34 cellular contexts compared by ENCODE assay signal in the genomic region with DNA sequence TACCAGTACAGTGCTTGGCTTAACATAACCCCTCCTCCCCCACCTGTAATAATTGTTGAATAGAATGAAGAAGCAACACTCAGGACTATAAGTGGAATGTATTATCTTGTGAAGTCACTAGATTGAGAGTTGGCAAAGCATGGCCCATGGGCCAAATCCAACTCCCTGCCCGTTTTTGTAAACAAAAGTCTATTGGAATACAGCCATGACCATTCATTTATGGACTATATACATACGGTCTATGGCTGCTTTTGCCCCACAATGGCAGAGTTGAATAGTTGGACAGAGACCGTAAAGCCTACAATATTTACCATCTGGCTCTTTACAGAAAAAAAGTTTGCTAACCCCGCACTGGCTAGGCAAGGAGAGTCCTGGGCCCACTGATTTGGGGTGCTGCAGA. TPM values are rescaled to one million over a fixed set of nuclear protein-coding genes. Genes with fewer than 3 reads are reported as not detected.
"Had no signal": no experiment of that assay in that cellular context is flagged by ENCODE, and none has a peak within 500 bp of the region (broad histone marks: within the 10 kb centered on the region; RNA-seq: fewer than 3 reads in every experiment).

No MANE protein-coding gene starts in this region.

- H3K4me1 ChIP-seq: foreskin keratinocyte, gastrocnemius medialis, heart right ventricle had no signal

- H3K27ac ChIP-seq: adrenal gland, body of pancreas, foreskin keratinocyte, gastrocnemius medialis, heart right ventricle had no signal

- H3K9me3 ChIP-seq: adrenal gland, body of pancreas, gastrocnemius medialis, heart right ventricle had no signal

- H3K4me3 ChIP-seq: adrenal gland, body of pancreas, gastrocnemius medialis, heart right ventricle had no signal

- ATAC-seq: activated CD4-positive, alpha-beta T cell treated with anti-CD3 and anti-CD28 coated beads for 36 hours; activated CD8-positive, alpha-beta memory T cell treated with anti-CD3 and anti-CD28 coated beads, Interleukin-2, amount 10 ng/mL, durations not matched to agents 7 days and 5 days; activated CD8-positive, alpha-beta T cell treated with anti-CD3 and anti-CD28 coated beads, Interleukin-2, amount 10 ng/mL, durations not matched to agents 7 days and 5 days; activated naive CD8-positive, alpha-beta T cell treated with anti-CD3 and anti-CD28 coated beads, Interleukin-2, amount 50 U/mL, for 24 hours; body of pancreas; esophagus mucosa; foreskin keratinocyte; gastrocnemius medialis; heart right ventricle had no signal

- H3K27me3 ChIP-seq: adrenal gland, body of pancreas, foreskin keratinocyte, gastrocnemius medialis, heart right ventricle had no signal

- H3K36me3 ChIP-seq: adrenal gland, gastrocnemius medialis had no signal

- DNase-seq: activated CD4-positive, alpha-beta memory T cell treated with anti-CD3 and anti-CD28 coated beads for 36 hours; activated CD4-positive, alpha-beta T cell treated with anti-CD3 and anti-CD28 coated beads for 36 hours; activated CD4-positive, alpha-beta T cell treated with anti-CD3 and anti-CD28 coated beads, Interleukin-2, amount 10 ng/mL, durations not matched to agents 24 days and 14 days; activated CD4-positive, CD25-positive, alpha-beta regulatory T cell; activated CD4-positive, CD25-positive, alpha-beta regulatory T cell treated with anti-CD3 and anti-CD28 coated beads, Interleukin-2, amount 50 U/mL, for 72 hours; activated CD8-positive, alpha-beta memory T cell treated with anti-CD3 and anti-CD28 coated beads, Interleukin-2, amount 10 ng/mL, durations not matched to agents 7 days and 5 days; activated CD8-positive, alpha-beta memory T cell treated with anti-CD3 and anti-CD28 coated beads, Interleukin-2, amount 50 U/mL, for 4 hours; activated CD8-positive, alpha-beta T cell treated with anti-CD3 and anti-CD28 coated beads, Interleukin-2, amount 10 ng/mL, durations not matched to agents 7 days and 5 days; activated effector memory CD4-positive, alpha-beta T cell treated with anti-CD3 and anti-CD28 coated beads, Interleukin-2, amount 50 U/mL, for 16 hours; activated naive CD4-positive, alpha-beta T cell treated with anti-CD3 and anti-CD28 coated beads for 36 hours; activated naive CD8-positive, alpha-beta T cell treated with anti-CD3 and anti-CD28 coated beads for 36 hours; activated naive CD8-positive, alpha-beta T cell treated with anti-CD3 and anti-CD28 coated beads, Interleukin-2, amount 50 U/mL, for 24 hours; activated T-cell treated with anti-CD3 and anti-CD28 coated beads, Interleukin-2, amount 50 U/mL, for 1 hour; activated T-cell treated with anti-CD3 and anti-CD28 coated beads, Interleukin-2, amount 50 U/mL, for 48 hours; adrenal gland; amygdala; aorta; body of pancreas; caudate nucleus; effector memory CD4-positive, alpha-beta T cell; endodermal cell; foreskin keratinocyte; gastrocnemius medialis; glutamatergic neuron; heart right ventricle; T-helper 2 cell had no signal

RNA-seq across cellular contexts. Expression of a gene that starts 55.1 kb away (rescaled TPM):
- total RNA-seq: activated CD4-positive, alpha-beta memory T cell treated with anti-CD3 and anti-CD28 coated beads for 36 hours; activated CD4-positive, alpha-beta T cell treated with anti-CD3 and anti-CD28 coated beads for 36 hours; activated CD4-positive, alpha-beta T cell treated with anti-CD3 and anti-CD28 coated beads, Interleukin-2, amount 10 ng/mL, durations not matched to agents 24 days and 14 days; activated CD8-positive, alpha-beta memory T cell treated with anti-CD3 and anti-CD28 coated beads for 36 hours; activated CD8-positive, alpha-beta memory T cell treated with anti-CD3 and anti-CD28 coated beads, Interleukin-2, amount 10 ng/mL, durations not matched to agents 7 days and 5 days; activated CD8-positive, alpha-beta T cell treated with anti-CD3 and anti-CD28 coated beads, Interleukin-2, amount 10 ng/mL, durations not matched to agents 7 days and 5 days; activated naive CD4-positive, alpha-beta T cell treated with anti-CD3 and anti-CD28 coated beads for 36 hours; activated naive CD8-positive, alpha-beta T cell treated with anti-CD3 and anti-CD28 coated beads for 36 hours; activated T-helper 1 cell treated with anti-CD3 and anti-CD28 coated beads, Interleukin-12 subunit alpha, Interleukin-12 subunit beta, Interleukin-2, Interleukin-4 antibody, amounts not matched to agents 30 ng/mL and 10 ng/mL and 1 ng/mL, durations not matched to agents 14 hours and 24 hours and 36 hours; activated T-helper 2 cell treated with anti-CD3 and anti-CD28 coated beads, Interferon-gamma antibody, Interleukin-2, Interleukin-4, amounts not matched to agents 10 μg/mL and 5 μg/mL and 100 μg/mL, durations not matched to agents 14 hours and 24 hours and 36 hours; adrenal gland; aorta; body of pancreas; chondrocyte; dermis microvascular lymphatic vessel endothelial cell; endodermal cell; epithelial cell of proximal tubule; esophagus mucosa; foreskin keratinocyte; gastrocnemius medialis; heart right ventricle; T-helper 1 cell treated with Interleukin-12 subunit alpha and Interleukin-12 subunit beta and Interleukin-4 antibody, amounts not matched to agents 30 ng/mL and 1 ng/mL, for 36 hours had no signal
- polyA plus RNA-seq: adrenal gland, aorta, foreskin keratinocyte, heart right ventricle had no signal
